1 cellular context compared by ENCODE assay signal in the genomic region with DNA sequence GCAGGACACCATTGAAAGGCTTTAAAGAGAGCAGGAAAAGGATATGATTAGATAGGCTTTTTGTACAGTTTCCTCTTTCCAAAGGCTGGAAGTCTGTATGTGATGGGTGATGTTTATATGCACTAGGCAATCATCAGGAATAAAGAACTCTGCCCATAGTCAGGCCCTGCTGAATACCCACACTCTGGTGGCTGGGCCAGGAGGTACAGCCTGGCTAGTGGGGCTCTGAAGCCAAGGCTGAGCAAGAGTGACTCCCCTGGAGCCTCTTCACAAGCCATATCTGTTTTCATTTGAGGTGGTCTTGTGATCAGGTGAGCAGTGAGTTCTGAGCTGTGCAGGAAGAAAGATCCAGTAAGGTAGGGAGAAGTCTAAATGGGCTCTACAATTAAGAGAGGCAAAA.
TF ChIP-seq lines count a peak whose summit lies in the region.

No MANE protein-coding gene starts in this region.

TF ChIP-seq in A549, 52 proteins besides CTCF, POLR2A, EP300 and RAD21 (continued from another document):
- TF ChIP-seq BHLHE40 (IDR thresholded peaks at IDR 0.05; ENCODE audit: low read depth, low read length) (no peak), CEBPB (IDR thresholded peaks at IDR 0.05) (no peak)
